8 cellular contexts compared by ENCODE assay signal in genomic region chr6:13453771-13454251, GRCh38. TPM values are rescaled to one million over a fixed set of nuclear protein-coding genes. Genes with fewer than 3 reads are reported as not detected.
DNase-seq lines count a peak whose midpoint lies in the region; TF ChIP-seq lines count a peak whose summit lies in the region.

No MANE protein-coding gene starts in this region.

- H3K36me3 ChIP-seq in esophagus squamous epithelium (peaks cover 0 to 15% (median 0%) of the 10 kb centered on the region in 3 donors), tibial artery (peaks cover 0 to 8% (median 0%) of the 10 kb centered on the region in 3 donors), thyroid gland (no peaks in the 10 kb centered on the region)

- 24 to 49% methylated on average over 2 of the region's 2 CpGs for WGBS in esophagus squamous epithelium, 2 donors
- 85 to 87% methylated on average over 2 of the region's 2 CpGs for WGBS in thyroid gland, 2 donors

- H3K9me3 ChIP-seq in esophagus squamous epithelium: no peaks in the 10 kb centered on the region
- no peaks in the 10 kb centered on the region for H3K9me3 ChIP-seq in tibial artery
- H3K9me3 ChIP-seq in thyroid gland: no peaks in the 10 kb centered on the region

- TF ChIP-seq POLR2A in esophagus squamous epithelium (IDR thresholded peaks at IDR 0.05): no peak
- TF ChIP-seq POLR2A in thyroid gland (IDR thresholded peaks at IDR 0.05): no peak

- H3K27ac ChIP-seq in esophagus squamous epithelium: peak overlapping the region; percentile 34 to 87 (median 86)
- peak overlapping the region; percentile 10 to 49 for H3K27ac ChIP-seq in tibial artery
- H3K27ac ChIP-seq in thyroid gland: no peak overlapping the region

- intact Hi-C loops in esophagus squamous epithelium (cut with DNase I): no loop called here
- intact Hi-C loops in tibial artery (cut with DNase I; ENCODE audit: low total_unique reads): no loop called here
- intact Hi-C loops in thyroid gland (cut with DNase I): no loop called here

- H3K4me3 ChIP-seq in esophagus squamous epithelium (no peak overlapping the region), tibial artery (no peak overlapping the region), thyroid gland (replicated peaks in 1 of 3) (no peak overlapping the region)

- H3K4me1 ChIP-seq in esophagus squamous epithelium: peaks cover 12 to 89% (median 57%) of the 10 kb centered on the region in 3 donors
- H3K4me1 ChIP-seq in tibial artery: peaks cover 0 to 91% (median 45%) of the 10 kb centered on the region in 4 donors
- H3K4me1 ChIP-seq in thyroid gland: peaks cover 0 to 3% of the 10 kb centered on the region in 2 donors

- H3K27me3 Mint-ChIP-seq in activated CD4-positive, alpha-beta T cell treated with anti-CD3 and anti-CD28 coated beads, Interleukin-2, amount 10 ng/mL, durations not matched to agents 7 days and 5 days: no peaks in the 10 kb centered on the region
- H3K27me3 Mint-ChIP-seq in glutamatergic neuron (ENCODE audit: unreplicated experiment): peaks cover under 1% of the 10 kb centered on the region

- peaks cover 7% of the 10 kb centered on the region for H3K9me3 Mint-ChIP-seq in activated CD4-positive, alpha-beta T cell treated with anti-CD3 and anti-CD28 coated beads, Interleukin-2, amount 10 ng/mL, durations not matched to agents 7 days and 5 days
- no peaks in the 10 kb centered on the region for H3K9me3 Mint-ChIP-seq in glutamatergic neuron (ENCODE audit: unreplicated experiment)

- DNase-seq in EH (ENCODE audit: low read depth): peak; percentile 38
- DNase-seq in LoVo (ENCODE audit: low spot score): peak; percentile 51
- DNase-seq in activated CD4-positive, alpha-beta T cell treated with anti-CD3 and anti-CD28 coated beads, Interleukin-2, amount 10 ng/mL, durations not matched to agents 7 days and 5 days: peak; percentile 16
- no peak for DNase-seq in esophagus squamous epithelium (lab: John Stamatoyannopoulos, UW)
- DNase-seq in tibial artery: no peak
- no peak for DNase-seq in glutamatergic neuron
- DNase-seq in thyroid gland: no peak
- no peak for DNase-seq in COLO829 (ENCODE audit: low spot score)

- peaks cover 10% of the 10 kb centered on the region for H3K36me3 Mint-ChIP-seq in activated CD4-positive, alpha-beta T cell treated with anti-CD3 and anti-CD28 coated beads, Interleukin-2, amount 10 ng/mL, durations not matched to agents 7 days and 5 days (ENCODE audit: low read depth)
- H3K36me3 Mint-ChIP-seq in glutamatergic neuron (ENCODE audit: unreplicated experiment): no peaks in the 10 kb centered on the region

- POLR2A ChIA-PET in activated CD4-positive, alpha-beta T cell treated with anti-CD3 and anti-CD28 coated beads, Interleukin-2, amount 10 ng/mL, durations not matched to agents 7 days and 5 days (lab: Charles Lee): interaction anchor here (0.7 kb wide), 1 partner anchor 47 kb away, joined by 3 read pairs; no protein-coding TSS in a partner anchor

- H3K4me1 Mint-ChIP-seq in activated CD4-positive, alpha-beta T cell treated with anti-CD3 and anti-CD28 coated beads, Interleukin-2, amount 10 ng/mL, durations not matched to agents 7 days and 5 days: peaks cover 35% of the 10 kb centered on the region
- peaks cover 3% of the 10 kb centered on the region for H3K4me1 Mint-ChIP-seq in glutamatergic neuron (ENCODE audit: low read depth, unreplicated experiment)

- peak overlapping the region; percentile 89 for H3K27ac Mint-ChIP-seq in activated CD4-positive, alpha-beta T cell treated with anti-CD3 and anti-CD28 coated beads, Interleukin-2, amount 10 ng/mL, durations not matched to agents 7 days and 5 days
- H3K27ac Mint-ChIP-seq in glutamatergic neuron (ENCODE audit: unreplicated experiment): no peak overlapping the region

- H3K4me3 Mint-ChIP-seq in activated CD4-positive, alpha-beta T cell treated with anti-CD3 and anti-CD28 coated beads, Interleukin-2, amount 10 ng/mL, durations not matched to agents 7 days and 5 days: no peak overlapping the region
- H3K4me3 Mint-ChIP-seq in glutamatergic neuron (ENCODE audit: unreplicated experiment): no peak overlapping the region

- no peak for TF ChIP-seq CTCF in esophagus squamous epithelium (IDR thresholded peaks at IDR 0.05)
- no peak for TF ChIP-seq CTCF in tibial artery (IDR thresholded peaks at IDR 0.05)
- no peak for TF ChIP-seq CTCF in glutamatergic neuron (IDR thresholded peaks at IDR 0.05; ENCODE audit: partially characterized antibody, unreplicated experiment)
- no peak for TF ChIP-seq CTCF in thyroid gland (IDR thresholded peaks at IDR 0.05)

- CTCF ChIA-PET in activated CD4-positive, alpha-beta T cell treated with anti-CD3 and anti-CD28 coated beads, Interleukin-2, amount 10 ng/mL, durations not matched to agents 7 days and 5 days (lab: Charles Lee): interaction anchor here (1.1 to 1.8 kb wide), 4 partner anchors 9 to 36 kb away, joined by 3 to 4 read pairs (median 3); no protein-coding TSS in a partner anchor

- H3K27me3 ChIP-seq in esophagus squamous epithelium: no peaks in the 10 kb centered on the region
- H3K27me3 ChIP-seq in tibial artery: no peaks in the 10 kb centered on the region
- no peaks in the 10 kb centered on the region for H3K27me3 ChIP-seq in thyroid gland

RNA-seq across cellular contexts. Expression of gene GFOD1, which starts 33.6 kb away (rescaled TPM):
- 1 to 10 TPM; 2.4 TPM for total RNA-seq in activated CD4-positive, alpha-beta T cell treated with anti-CD3 and anti-CD28 coated beads, Interleukin-2, amount 10 ng/mL, durations not matched to agents 7 days and 5 days
- total RNA-seq in esophagus squamous epithelium: 10 to 100 TPM; 16.1 to 30.7 (median 22.9) TPM
- total RNA-seq in glutamatergic neuron (ENCODE audit: unreplicated experiment): 4.1 TPM
- 10 to 100 TPM in 1 of 4 donors, 1 to 10 TPM in 3; 4.2 to 18.4 (median 8.5) TPM for total RNA-seq in thyroid gland

Comparison
In these comparisons a context has a peak if more than half of its experiments do, and no peak if none do; other contexts are left out.
1. DNase-seq: peak in EH (single experiment), LoVo (single experiment) and activated CD4-positive, alpha-beta T cell treated with anti-CD3 and anti-CD28 coated beads, Interleukin-2, amount 10 ng/mL, durations not matched to agents 7 days and 5 days (single experiment); none in esophagus squamous epithelium (single experiment), tibial artery (0 of 2), glutamatergic neuron (single experiment), thyroid gland (0 of 2) and COLO829 (single experiment).
2. H3K27ac ChIP-seq: peak in esophagus squamous epithelium (4 of 4) and tibial artery (2 of 2); none in thyroid gland (0 of 3).